In genomic region chr9:71048271-71048670, GRCh38 we compare ENCODE assay signal across 19 cellular contexts.
"Had no signal": no experiment of that assay in that cellular context is flagged by ENCODE, and none has a peak within 500 bp of the region (broad histone marks: within the 10 kb centered on the region; RNA-seq: fewer than 3 reads in every experiment).

No MANE protein-coding gene starts in this region.

- H3K27me3 ChIP-seq: breast epithelium, pancreas, vagina had no signal

- DNase-seq: activated CD4-positive, alpha-beta T cell treated with anti-CD3 and anti-CD28 coated beads for 4 hours; activated CD4-positive, alpha-beta T cell treated with anti-CD3 and anti-CD28 coated beads, Interleukin-2, amount 50 U/mL, for 4 hours; activated naive CD4-positive, alpha-beta T cell; activated T-cell treated with anti-CD3 and anti-CD28 coated beads for 4 hours; activated T-cell treated with anti-CD3 and anti-CD28 coated beads, Interleukin-2, amount 50 U/mL, for 72 hours; central memory CD4-positive, alpha-beta T cell; endodermal cell; foreskin fibroblast; heart left ventricle; hypothalamus; left cardiac atrium; mammary epithelial cell; pancreas; right cardiac atrium; stimulated activated CD4-positive, alpha-beta T cell treated with anti-CD3 and anti-CD28 coated beads, Interleukin-2, amount 100 ng/mL, for 48 hours; T-cell had no signal

- H3K4me3 ChIP-seq: breast epithelium, heart left ventricle, pancreas, prostate gland, vagina had no signal

- H3K36me3 ChIP-seq: breast epithelium, heart left ventricle, pancreas, prostate gland, vagina had no signal

- H3K4me1 ChIP-seq: breast epithelium, heart left ventricle, pancreas, vagina had no signal

- H3K9me3 ChIP-seq: breast epithelium, heart left ventricle, pancreas, prostate gland, vagina had no signal

- H3K27ac ChIP-seq: breast epithelium, heart left ventricle, pancreas, prostate gland, vagina had no signal
